In the genomic region with DNA sequence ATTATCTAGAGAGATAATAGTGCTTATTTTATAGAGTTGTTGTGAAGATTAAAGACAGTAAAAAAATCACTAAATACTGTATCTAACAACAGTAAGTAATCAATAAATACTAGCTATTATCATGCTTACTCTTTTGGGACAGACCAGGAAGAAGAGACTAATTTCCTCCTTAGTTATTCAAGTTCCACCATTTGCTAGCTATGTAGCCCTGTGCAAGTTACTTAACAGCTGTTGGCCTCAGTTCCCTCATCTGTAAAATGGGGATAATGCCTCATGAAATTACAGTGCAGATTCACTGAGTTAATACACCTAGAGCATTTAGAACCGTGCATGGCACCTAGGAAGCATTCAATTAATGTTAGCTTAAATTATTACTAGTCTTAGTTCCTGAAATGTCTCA, we compare ENCODE assay signal across 21 cellular contexts. TPM values are rescaled to one million over a fixed set of nuclear protein-coding genes. Genes with fewer than 3 reads are reported as not detected.
DNase-seq lines count a peak whose midpoint lies in the region; ATAC-seq, FAIRE-seq and TF ChIP-seq lines count a peak whose summit lies in the region.
"Had no signal": no experiment of that assay in that cellular context is flagged by ENCODE, and none has a peak within 500 bp of the region (broad histone marks: within the 10 kb centered on the region; RNA-seq: fewer than 3 reads in every experiment).

No MANE protein-coding gene starts in this region.

- peak overlapping the region; percentile 81 for H3K27ac Mint-ChIP-seq in activated T-cell treated with anti-CD3 and anti-CD28 coated beads, Interleukin-2, amount 50 U/mL, for 24 hours
- H3K27ac Mint-ChIP-seq in IgD-negative memory B cell (peak overlapping the region in 2 of 3 donors; percentile 59 to 67), osteocyte (ENCODE audit: unreplicated experiment) (peak overlapping the region; percentile 42)

- no peaks in the 10 kb centered on the region for H3K9me3 Mint-ChIP-seq in activated T-cell treated with anti-CD3 and anti-CD28 coated beads, Interleukin-2, amount 50 U/mL, for 24 hours
- no peaks in the 10 kb centered on the region for H3K9me3 Mint-ChIP-seq in activated T-cell treated with anti-CD3 and anti-CD28 coated beads, Interleukin-2, amount 50 U/mL, for 4 hours
- no peaks in the 10 kb centered on the region for H3K9me3 Mint-ChIP-seq in IgD-negative memory B cell
- no peaks in the 10 kb centered on the region for H3K9me3 Mint-ChIP-seq in osteocyte (ENCODE audit: unreplicated experiment)

- intact Hi-C loops in breast epithelium (cut with DNase I; ENCODE audit: low total_unique reads) (no loop called here), kidney (cut with DNase I) (no loop called here)

- no peaks in the 10 kb centered on the region for H3K27me3 ChIP-seq in breast epithelium
- H3K27me3 ChIP-seq: adrenal gland, uterus had no signal

- peaks cover 86% of the 10 kb centered on the region for H3K36me3 Mint-ChIP-seq in activated T-cell treated with anti-CD3 and anti-CD28 coated beads, Interleukin-2, amount 50 U/mL, for 24 hours (ENCODE audit: low read depth)
- peaks cover 20% of the 10 kb centered on the region for H3K36me3 Mint-ChIP-seq in activated T-cell treated with anti-CD3 and anti-CD28 coated beads, Interleukin-2, amount 50 U/mL, for 4 hours (ENCODE audit: insufficient read depth)
- H3K36me3 Mint-ChIP-seq in IgD-negative memory B cell = no peaks in the 10 kb centered on the region
- H3K36me3 Mint-ChIP-seq in osteocyte (ENCODE audit: unreplicated experiment) = peaks cover 24% of the 10 kb centered on the region

- FAIRE-seq in kidney (lab: Jason Lieb, UNC) = no peak
- FAIRE-seq: G401.6, GM12892 had no signal

- TF ChIP-seq CTCF in breast epithelium (IDR thresholded peaks at IDR 0.05) (no peak), osteocyte (IDR thresholded peaks at IDR 0.05) (no peak), kidney (IDR thresholded peaks at IDR 0.05; ENCODE audit: borderline replicate concordance, extremely low read depth, insufficient read depth) (no peak)

- H3K9me3 ChIP-seq in breast epithelium = no peaks in the 10 kb centered on the region
- H3K9me3 ChIP-seq in kidney (ENCODE audit: control insufficient read depth in 1 of 2, low read length in 2 of 2) = no peaks in the 10 kb centered on the region
- H3K9me3 ChIP-seq: adrenal gland, uterus had no signal

- no peak overlapping the region for H3K4me3 ChIP-seq in breast epithelium
- no peak overlapping the region for H3K4me3 ChIP-seq in kidney (ENCODE audit: low read length in 2 of 2)
- H3K4me3 ChIP-seq: adrenal gland, uterus had no signal

- H3K4me1 Mint-ChIP-seq in activated T-cell treated with anti-CD3 and anti-CD28 coated beads, Interleukin-2, amount 50 U/mL, for 24 hours (ENCODE audit: low read depth) = peaks cover 54% of the 10 kb centered on the region
- peaks cover 50% of the 10 kb centered on the region for H3K4me1 Mint-ChIP-seq in activated T-cell treated with anti-CD3 and anti-CD28 coated beads, Interleukin-2, amount 50 U/mL, for 4 hours (ENCODE audit: low read depth)
- H3K4me1 Mint-ChIP-seq in IgD-negative memory B cell (peaks cover 32 to 41% (median 40%) of the 10 kb centered on the region in 3 donors), osteocyte (ENCODE audit: unreplicated experiment) (peaks cover 39% of the 10 kb centered on the region)

- no peak for TF ChIP-seq POLR2A in breast epithelium (IDR thresholded peaks at IDR 0.05)

- no peak overlapping the region for H3K9ac ChIP-seq in kidney (ENCODE audit: low read length in 2 of 2)

- H3K27ac ChIP-seq in breast epithelium = peak overlapping the region; percentile 60 to 98
- no peak overlapping the region for H3K27ac ChIP-seq in kidney (ENCODE audit: low read depth in 2 of 2, low read length in 2 of 2)
- H3K27ac ChIP-seq: adrenal gland had no signal

- no peak for ATAC-seq in activated T-cell treated with anti-CD3 and anti-CD28 coated beads, Interleukin-2, amount 50 U/mL, for 4 hours
- no peak for ATAC-seq in GM18517 (IDR thresholded peaks at IDR 0.05; ENCODE audit: unreplicated experiment)
- ATAC-seq: stimulated activated naive CD8-positive, alpha-beta T cell treated with anti-CD3 and anti-CD28 coated beads, Interleukin-15, Interleukin-2, amounts not matched to agents 100 U/mL and 50 U/mL, for 24 hours had no signal

- peak overlapping the region; percentile 4 for H3K4me3 Mint-ChIP-seq in activated T-cell treated with anti-CD3 and anti-CD28 coated beads, Interleukin-2, amount 50 U/mL, for 24 hours
- no peak overlapping the region for H3K4me3 Mint-ChIP-seq in activated T-cell treated with anti-CD3 and anti-CD28 coated beads, Interleukin-2, amount 50 U/mL, for 4 hours
- H3K4me3 Mint-ChIP-seq in IgD-negative memory B cell (peak overlapping the region in 2 of 4 donors; percentile 65 to 94), osteocyte (ENCODE audit: unreplicated experiment) (no peak overlapping the region)

- H3K4me1 ChIP-seq in breast epithelium (peaks cover 2 to 25% of the 10 kb centered on the region in 2 donors), kidney (ENCODE audit: control insufficient read depth in 1 of 2, insufficient read depth in 1 of 2, low read depth in 1 of 2, low read length in 2 of 2) (peaks cover 13 to 25% of the 10 kb centered on the region in 2 donors)

- DNase-seq in activated T-cell treated with anti-CD3 and anti-CD28 coated beads, Interleukin-2, amount 50 U/mL, for 24 hours = no peak
- DNase-seq in activated T-cell treated with anti-CD3 and anti-CD28 coated beads, Interleukin-2, amount 50 U/mL, for 4 hours = no peak
- DNase-seq in breast epithelium (ENCODE audit: low spot score in 2 of 2) (no peak), osteocyte (ENCODE audit: extremely low spot score, unreplicated experiment) (no peak), D341Med (ENCODE audit: low spot score) (no peak), kidney (no peak)
- DNase-seq: activated CD4-positive, alpha-beta T cell treated with anti-CD3 and anti-CD28 coated beads for 4 hours; activated CD8-positive, alpha-beta memory T cell treated with anti-CD3 and anti-CD28 coated beads, Interleukin-2, amount 50 U/mL, for 4 hours; central memory CD4-positive, alpha-beta T cell; COR-L47; GOT3; NCI-H1092; stimulated activated CD4-positive, alpha-beta T cell treated with anti-CD3 and anti-CD28 coated beads, Interleukin-12 subunit alpha, Interleukin-12 subunit beta, amount 100 ng/mL, for 4 hours; stimulated activated naive CD8-positive, alpha-beta T cell treated with anti-CD3 and anti-CD28 coated beads, Interleukin-15, Interleukin-2, amounts not matched to agents 100 U/mL and 50 U/mL, for 24 hours had no signal

- H3K36me3 ChIP-seq in breast epithelium (no peaks in the 10 kb centered on the region), kidney (ENCODE audit: control insufficient read depth in 1 of 2, insufficient read depth in 2 of 2, low read length in 2 of 2) (peaks cover 13 to 16% of the 10 kb centered on the region in 2 donors)
- H3K36me3 ChIP-seq: uterus had no signal

- H3K27me3 Mint-ChIP-seq in activated T-cell treated with anti-CD3 and anti-CD28 coated beads, Interleukin-2, amount 50 U/mL, for 24 hours = no peaks in the 10 kb centered on the region
- no peaks in the 10 kb centered on the region for H3K27me3 Mint-ChIP-seq in activated T-cell treated with anti-CD3 and anti-CD28 coated beads, Interleukin-2, amount 50 U/mL, for 4 hours (ENCODE audit: low read depth)
- H3K27me3 Mint-ChIP-seq in IgD-negative memory B cell (no peaks in the 10 kb centered on the region), osteocyte (ENCODE audit: unreplicated experiment) (no peaks in the 10 kb centered on the region)

RNA-seq across cellular contexts. Expression of a gene that starts 2.6 kb away (rescaled TPM):
- 10 to 100 TPM; 32.4 to 37.8 (median 36.2) TPM for total RNA-seq in activated T-cell treated with anti-CD3 and anti-CD28 coated beads, Interleukin-2, amount 50 U/mL, for 4 hours
- polyA plus RNA-seq in IgD-negative memory B cell (19.0 TPM), kidney (ENCODE audit: insufficient read depth, low read depth, low replicate concordance) (17.5 TPM)
- total RNA-seq in breast epithelium (10 to 100 TPM; 10.4 to 20.9 (median 13.4) TPM), osteocyte (23.2 and 24.2 TPM in 2 replicates), kidney (18.5 TPM)

RNA-seq across cellular contexts. Expression of a gene that starts 2.6 kb away (rescaled TPM):
- 10 to 100 TPM; 93.0 to 94.4 (median 93.3) TPM for total RNA-seq in activated T-cell treated with anti-CD3 and anti-CD28 coated beads, Interleukin-2, amount 50 U/mL, for 4 hours
- polyA plus RNA-seq in IgD-negative memory B cell (26.2 TPM), kidney (ENCODE audit: insufficient read depth, low read depth, low replicate concordance) (38.8 TPM)
- total RNA-seq in breast epithelium (10 to 100 TPM; 32.5 to 55.3 (median 44.9) TPM), osteocyte (26.0 and 26.6 TPM in 2 replicates), kidney (44.9 TPM)

RNA-seq across cellular contexts. Expression of a gene that starts 33.3 kb away (rescaled TPM):
- under 1 TPM in 1 of 3 donors, not detected in 2; 0.11 TPM for total RNA-seq in activated T-cell treated with anti-CD3 and anti-CD28 coated beads, Interleukin-2, amount 50 U/mL, for 4 hours
- polyA plus RNA-seq in IgD-negative memory B cell (not detected), kidney (ENCODE audit: insufficient read depth, low read depth, low replicate concordance) (0.82 TPM)
- total RNA-seq in breast epithelium (1 to 10 TPM; 1.8 to 9.8 (median 4.8) TPM), osteocyte (not detected in 2 replicates), kidney (4.9 TPM)
- total RNA-seq: T-helper 1 cell treated with Interleukin-12 subunit alpha and Interleukin-12 subunit beta and Interleukin-4 antibody, amounts not matched to agents 30 ng/mL and 1 ng/mL, for 36 hours had no signal

Comparison
In these comparisons a context has a peak if more than half of its experiments do, and no peak if none do; other contexts are left out.
1. H3K27ac ChIP-seq: peak in breast epithelium (2 of 2); none in kidney (0 of 2).
2. Peak in every context shown above with its lines, with median percentiles within 50 percentile points of each other: H3K27ac Mint-ChIP-seq.